In genomic region chr1:202266061-202266765, GRCh38 we compare ENCODE assay signal across 1 cellular context.
TF ChIP-seq lines count a peak whose summit lies in the region.

No MANE protein-coding gene starts in this region.

TF ChIP-seq in IMR-90, 13 proteins besides CTCF, POLR2A, EP300 and RAD21:
- TF ChIP-seq, protein P1, sequence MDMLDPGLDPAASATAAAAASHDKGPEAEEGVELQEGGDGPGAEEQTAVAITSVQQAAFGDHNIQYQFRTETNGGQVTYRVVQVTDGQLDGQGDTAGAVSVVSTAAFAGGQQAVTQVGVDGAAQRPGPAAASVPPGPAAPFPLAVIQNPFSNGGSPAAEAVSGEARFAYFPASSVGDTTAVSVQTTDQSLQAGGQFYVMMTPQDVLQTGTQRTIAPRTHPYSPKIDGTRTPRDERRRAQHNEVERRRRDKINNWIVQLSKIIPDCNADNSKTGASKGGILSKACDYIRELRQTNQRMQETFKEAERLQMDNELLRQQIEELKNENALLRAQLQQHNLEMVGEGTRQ (IDR thresholded peaks at IDR 0.05; ENCODE audit: low read depth, low read length) = no peak
- TF ChIP-seq BHLHE40 (IDR thresholded peaks at IDR 0.05; ENCODE audit: low read depth, low read length) = no peak
- no peak for TF ChIP-seq FOS (IDR thresholded peaks at IDR 0.05; ENCODE audit: low read depth, low read length)
- TF ChIP-seq SMC3 (IDR thresholded peaks at IDR 0.05; ENCODE audit: low read depth, low read length) = no peak
- no peak for TF ChIP-seq NFE2L2 (IDR thresholded peaks at IDR 0.05; ENCODE audit: low read depth, low read length)
- TF ChIP-seq MAFK (IDR thresholded peaks at IDR 0.05; ENCODE audit: low read depth, low read length) = no peak
- no peak for TF ChIP-seq RFX5 (IDR thresholded peaks at IDR 0.05; ENCODE audit: low read depth, low read length)
- no peak for TF ChIP-seq MAZ (IDR thresholded peaks at IDR 0.05; ENCODE audit: borderline replicate concordance, low read depth, low read length)
- TF ChIP-seq RCOR1 (IDR thresholded peaks at IDR 0.05; ENCODE audit: insufficient replicate concordance, low read length) = no peak
- TF ChIP-seq CEBPB (IDR thresholded peaks at IDR 0.05; ENCODE audit: low read depth, low read length) = no peak
- no peak for TF ChIP-seq MXI1 (IDR thresholded peaks at IDR 0.05; ENCODE audit: borderline replicate concordance, low read depth, low read length)
- no peak for TF ChIP-seq ELK1 (IDR thresholded peaks at IDR 0.05; ENCODE audit: borderline replicate concordance, low read depth, low read length)
- TF ChIP-seq CHD1 (IDR thresholded peaks at IDR 0.05; ENCODE audit: low read depth, low read length) = no peak
